In genomic region chr9:87844471-87844870, GRCh38 we compare ENCODE assay signal across 21 cellular contexts. TPM values are rescaled to one million over a fixed set of nuclear protein-coding genes. Genes with fewer than 3 reads are reported as not detected.
"Had no signal": no experiment of that assay in that cellular context is flagged by ENCODE, and none has a peak within 500 bp of the region (broad histone marks: within the 10 kb centered on the region; RNA-seq: fewer than 3 reads in every experiment).

No MANE protein-coding gene starts in this region.

- H3K27ac Mint-ChIP-seq: activated CD8-positive, alpha-beta T cell treated with anti-CD3 and anti-CD28 coated beads for 36 hours; activated naive CD4-positive, alpha-beta T cell treated with anti-CD3 and anti-CD28 coated beads, Interleukin-2, amount 50 U/mL, for 24 hours had no signal

- H3K36me3 Mint-ChIP-seq: activated naive CD4-positive, alpha-beta T cell treated with anti-CD3 and anti-CD28 coated beads, Interleukin-2, amount 50 U/mL, for 24 hours had no signal

- ATAC-seq: activated CD4-positive, CD25-positive, alpha-beta regulatory T cell treated with anti-CD3 and anti-CD28 coated beads, Interleukin-2, amount 50 U/mL, for 24 hours; activated CD8-positive, alpha-beta T cell treated with anti-CD3 and anti-CD28 coated beads for 36 hours; HepG2; SK-N-SH treated with all-trans-retinoic acid at 6 μM for 48 hours had no signal

- H3K27me3 Mint-ChIP-seq: activated naive CD4-positive, alpha-beta T cell treated with anti-CD3 and anti-CD28 coated beads, Interleukin-2, amount 50 U/mL, for 24 hours had no signal

- H3K4me1 Mint-ChIP-seq: activated naive CD4-positive, alpha-beta T cell treated with anti-CD3 and anti-CD28 coated beads, Interleukin-2, amount 50 U/mL, for 24 hours had no signal

- H3K4me3 Mint-ChIP-seq: activated CD8-positive, alpha-beta T cell treated with anti-CD3 and anti-CD28 coated beads for 36 hours; activated naive CD4-positive, alpha-beta T cell treated with anti-CD3 and anti-CD28 coated beads, Interleukin-2, amount 50 U/mL, for 24 hours had no signal

- DNase-seq: activated CD4-positive, alpha-beta T cell treated with anti-CD3 and anti-CD28 coated beads for 4 hours; activated CD8-positive, alpha-beta memory T cell treated with anti-CD3 and anti-CD28 coated beads, Interleukin-2, amount 50 U/mL, for 4 hours; activated CD8-positive, alpha-beta T cell treated with anti-CD3 and anti-CD28 coated beads for 36 hours; activated T-cell treated with anti-CD3 and anti-CD28 coated beads, Interleukin-2, amount 50 U/mL, for 1 hour; MM.1S; NCI-H1105; NCI-H1436; NCI-H1694 treated with DMSO at 0.1 percent for 48 hours; NCI-H2081; NCI-H510A treated with DMSO at 0.1 percent for 48 hours; NCI-H69; Peyer's patch; Right ventricle myocardium superior; SW 1271 had no signal

- H3K9me3 Mint-ChIP-seq: activated CD8-positive, alpha-beta T cell treated with anti-CD3 and anti-CD28 coated beads for 36 hours; activated naive CD4-positive, alpha-beta T cell treated with anti-CD3 and anti-CD28 coated beads, Interleukin-2, amount 50 U/mL, for 24 hours had no signal

- H3K4me3 ChIP-seq: ascending aorta, Peyer's patch, SJSA1 had no signal

RNA-seq across cellular contexts. Expression of gene SPATA31E1, which starts 38.2 kb away (rescaled TPM):
- total RNA-seq: activated CD8-positive, alpha-beta T cell treated with anti-CD3 and anti-CD28 coated beads for 36 hours; ascending aorta; HepG2; Peyer's patch; Right ventricle myocardium superior; T-helper 1 cell treated with Interleukin-12 subunit alpha and Interleukin-12 subunit beta and Interleukin-4 antibody, amounts not matched to agents 30 ng/mL and 1 ng/mL, for 36 hours had no signal
